8 cellular contexts compared by ENCODE assay signal in genomic region chr1:58545591-58546519, GRCh38. TPM values are rescaled to one million over a fixed set of nuclear protein-coding genes. Genes with fewer than 3 reads are reported as not detected.
DNase-seq lines count a peak whose midpoint lies in the region; ATAC-seq and TF ChIP-seq lines count a peak whose summit lies in the region.

No MANE protein-coding gene starts in this region.

- H3K27ac ChIP-seq in right cardiac atrium (ENCODE audit: low read length) (peak overlapping the region; percentile 95), urinary bladder (ENCODE audit: low read depth) (peak overlapping the region; percentile 99)

- H3K9me3 ChIP-seq in right cardiac atrium (ENCODE audit: control insufficient read depth, low read length), result no peaks in the 10 kb centered on the region

- WGBS in right cardiac atrium, result under 1% methylated on average over 43 of the region's 43 CpGs
- under 1% methylated on average over 43 of the region's 43 CpGs for WGBS in urinary bladder

- CTCF ChIA-PET in GM10248 (lab: Yijun Ruan, JAX), result interaction anchor here (0.6 to 5.4 kb wide), 22 partner anchors 7 to 1213 kb away, joined by 3 to 60 read pairs (median 4); no protein-coding TSS in a partner anchor

- H3K4me3 ChIP-seq in right cardiac atrium (ENCODE audit: low read length) (peak overlapping the region; percentile 80), urinary bladder (ENCODE audit: low read depth, low read length) (peak overlapping the region; percentile 60)

- intact Hi-C loops in right cardiac atrium (cut with DNase I), result no loop called here

- peak; percentile 59 for DNase-seq in GM10248 (ENCODE audit: extremely low spot score)
- DNase-seq in NCI-H1048 (lab: John Stamatoyannopoulos, UW), result peak; percentile 46
- peak; percentile 71 for DNase-seq in T-helper 22 cell (ENCODE audit: low read depth)
- DNase-seq in anterior cingulate cortex (lab: John Stamatoyannopoulos, UW), result peak in 56 of 58 donors; percentile 37 to 89 (median 72)
- DNase-seq in right cardiac atrium, result peak; percentile 87 to 93 (median 93)
- DNase-seq in pulmonary artery endothelial cell (ENCODE audit: low read depth, low spot score), result peak; percentile 24

- no peaks in the 10 kb centered on the region for H3K36me3 ChIP-seq in urinary bladder (ENCODE audit: insufficient read depth)

- POLR2A ChIA-PET in GM10248 (lab: Yijun Ruan, JAX), result interaction anchor here (0.7 to 0.8 kb wide), 4 partner anchors 17 to 794 kb away, joined by 3 to 4 read pairs (median 3); no protein-coding TSS in a partner anchor

- ATAC-seq in HG02610 (IDR thresholded peaks at IDR 0.05; ENCODE audit: unreplicated experiment), result peak; percentile 46
- peak; percentile 91 to 93 for ATAC-seq in right cardiac atrium

- H3K4me1 ChIP-seq in right cardiac atrium (ENCODE audit: control insufficient read depth, insufficient read depth, low read length) (no peaks in the 10 kb centered on the region), urinary bladder (ENCODE audit: insufficient read depth) (peaks cover 4% of the 10 kb centered on the region)

- H3K27me3 ChIP-seq in right cardiac atrium (ENCODE audit: control insufficient read depth, insufficient read depth), result no peaks in the 10 kb centered on the region

- TF ChIP-seq CTCF in GM10248 (IDR thresholded peaks at IDR 0.05; ENCODE audit: control extremely low read depth, extremely low read depth, low read depth, missing control alignments), result no peak

RNA-seq across cellular contexts. Expression of gene OMA1, which starts 0.7 kb away (rescaled TPM):
- total RNA-seq in right cardiac atrium, result 10 to 100 TPM; 22.4 to 32.3 (median 27.3) TPM
- polyA plus RNA-seq in right cardiac atrium, result 19.8 TPM
- total RNA-seq in pulmonary artery endothelial cell, result 8.8 and 20.6 TPM in 2 replicates
- 57.8 TPM for total RNA-seq in urinary bladder
- polyA plus RNA-seq in urinary bladder, result 16.9 TPM

RNA-seq across cellular contexts. Expression of gene TACSTD2, which starts 31.2 kb away (rescaled TPM):
- total RNA-seq in right cardiac atrium (under 1 TPM; 0.09 to 0.33 (median 0.19) TPM), pulmonary artery endothelial cell (0.79 and 15.8 TPM in 2 replicates), urinary bladder (40.6 TPM)
- polyA plus RNA-seq in right cardiac atrium (0.14 TPM), urinary bladder (89.6 TPM)

Comparison
In these comparisons a context has a peak if more than half of its experiments do, and no peak if none do; other contexts are left out.
1. Peak in every context shown above with its lines: DNase-seq, ATAC-seq, H3K4me3 ChIP-seq and H3K27ac ChIP-seq.
2. DNase-seq: peak in every context shown above with its lines; median percentile 93 in right cardiac atrium; 72 in anterior cingulate cortex; 71 in T-helper 22 cell; 59 in GM10248; 46 in NCI-H1048; 24 in pulmonary artery endothelial cell.